In the genomic region with DNA sequence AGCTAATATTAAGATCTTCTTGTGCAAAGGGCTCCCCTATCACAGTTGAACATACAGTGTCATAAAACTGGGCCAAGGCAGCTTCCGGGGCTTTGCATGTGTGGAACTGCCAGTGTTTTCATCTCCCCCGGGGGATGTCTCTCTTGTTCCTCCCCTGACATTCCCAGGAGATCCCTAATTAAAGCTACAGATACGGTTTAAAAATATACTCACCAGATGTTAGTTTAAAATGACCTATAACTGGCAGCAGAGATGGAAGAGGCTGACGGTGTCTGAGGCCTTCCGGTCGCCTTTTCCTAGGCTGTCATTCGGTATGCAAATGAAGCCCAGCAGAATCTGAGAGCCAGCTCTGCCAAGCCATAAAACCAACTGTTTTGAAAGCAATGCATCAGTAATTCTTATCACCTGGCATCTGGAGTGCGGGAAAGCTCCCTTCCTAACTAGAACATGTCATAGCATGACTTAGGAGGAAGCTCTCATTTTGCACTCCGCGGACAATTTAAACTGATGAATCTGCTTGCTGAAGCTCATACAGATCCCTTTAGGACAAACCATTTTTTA, we compare ENCODE assay signal across 8 cellular contexts.
A peak's percentile ranks its signal among the peaks of the same experiment; 100 is the strongest.
DNase-seq lines count a peak whose midpoint lies in the region; ATAC-seq and TF ChIP-seq lines count a peak whose summit lies in the region.
"Had no signal": no experiment of that assay in that cellular context is flagged by ENCODE, and none has a peak within 500 bp of the region (broad histone marks: within the 10 kb centered on the region; RNA-seq: fewer than 3 reads in every experiment).

No MANE protein-coding gene starts in this region.

- H3K36me3 ChIP-seq in upper lobe of right lung: no peaks in the 10 kb centered on the region

- H3K27me3 ChIP-seq in upper lobe of right lung: peaks cover 10% of the 10 kb centered on the region

- peaks cover 5% of the 10 kb centered on the region for H3K4me1 ChIP-seq in upper lobe of right lung

- no peaks in the 10 kb centered on the region for H3K9me3 ChIP-seq in upper lobe of right lung

- DNase-seq in GM04503 (ENCODE audit: low read depth): peak; percentile 28
- DNase-seq in NCI-H2196 treated with DMSO at 0.1 percent for 48 hours (lab: John Stamatoyannopoulos, UW; ENCODE audit: unreplicated experiment): peak; percentile 77
- peak; percentile 74 for DNase-seq in epithelial cell of proximal tubule (ENCODE audit: low read depth)
- peak; percentile 77 for DNase-seq in renal cortical epithelial cell (ENCODE audit: low read depth)
- no peak for DNase-seq in upper lobe of right lung
- no peak for DNase-seq in MV-4-11 (lab: John Stamatoyannopoulos, UW)

- ATAC-seq in upper lobe of right lung (no peak), HG03045 (IDR thresholded peaks at IDR 0.05; ENCODE audit: unreplicated experiment) (no peak)
- ATAC-seq: WTC11 had no signal

- H3K4me3 ChIP-seq in epithelial cell of proximal tubule (ENCODE audit: low read depth, low read length) (no peak overlapping the region), upper lobe of right lung (no peak overlapping the region)

- TF ChIP-seq CTCF in epithelial cell of proximal tubule (conservative IDR thresholded peaks at IDR 0.05; ENCODE audit: low read depth, low read length) (no peak), upper lobe of right lung (IDR thresholded peaks at IDR 0.05) (no peak)

- H3K27ac ChIP-seq in upper lobe of right lung: no peak overlapping the region

- intact Hi-C loops in upper lobe of right lung (cut with DNase I): no loop called here

Comparison
In these comparisons a context has a peak if more than half of its experiments do, and no peak if none do; other contexts are left out.
1. DNase-seq: peak in GM04503 (single experiment), NCI-H2196 treated with DMSO at 0.1 percent for 48 hours (single experiment), epithelial cell of proximal tubule (single experiment) and renal cortical epithelial cell (single experiment); none in upper lobe of right lung (single experiment) and MV-4-11 (single experiment).